27 cellular contexts compared by ENCODE assay signal in the genomic region with DNA sequence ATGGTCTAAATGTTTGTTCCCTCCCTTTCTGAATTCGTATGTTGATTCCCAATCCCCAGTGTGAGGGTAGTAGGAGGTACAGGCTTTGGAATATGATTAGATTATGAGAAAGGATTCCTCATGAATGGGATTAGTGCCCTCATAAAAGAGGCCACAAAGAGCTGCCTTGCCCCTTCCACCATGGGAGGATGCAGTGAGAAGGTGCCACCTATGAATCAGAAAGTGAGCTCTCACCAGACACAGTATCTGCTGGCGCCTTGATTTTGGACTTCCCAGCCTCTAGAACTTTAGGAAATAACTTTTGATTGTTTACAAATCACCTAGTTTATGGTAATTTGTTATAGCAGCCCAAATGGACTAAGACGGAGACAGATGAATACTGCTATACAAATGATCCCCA. TPM values are rescaled to one million over a fixed set of nuclear protein-coding genes. Genes with fewer than 3 reads are reported as not detected.
DNase-seq lines count a peak whose midpoint lies in the region; ATAC-seq, FAIRE-seq and TF ChIP-seq lines count a peak whose summit lies in the region.
"Had no signal": no experiment of that assay in that cellular context is flagged by ENCODE, and none has a peak within 500 bp of the region (broad histone marks: within the 10 kb centered on the region; RNA-seq: fewer than 3 reads in every experiment).

No MANE protein-coding gene starts in this region.

- H3K27ac ChIP-seq in HepG2 (ENCODE audit: extremely low read length, insufficient read depth, low read length): no peak overlapping the region
- H3K27ac ChIP-seq in right lobe of liver: no peak overlapping the region
- no peak overlapping the region for H3K27ac ChIP-seq in keratinocyte (ENCODE audit: control insufficient read depth, insufficient read depth, low read length)
- H3K27ac ChIP-seq in CD4-positive, alpha-beta T cell (ENCODE audit: low read depth, low read length): no peak overlapping the region
- H3K27ac ChIP-seq: BLaER1 treated with 17β-estradiol and CSF1 and Interleukin-3, amounts not matched to agents 10 nM and 100 nM; SJSA1 had no signal

- dilution Hi-C loops in keratinocyte (cut with MboI; ENCODE audit: extremely low pct_ligation_motif_present, low sequenced_read_pairs): no loop called here

- no peaks in the 10 kb centered on the region for H3K9me1 ChIP-seq in keratinocyte (ENCODE audit: control insufficient read depth, extremely low read depth, insufficient read depth, low read length)

- H3K27me3 Mint-ChIP-seq in activated naive CD4-positive, alpha-beta T cell treated with anti-CD3 and anti-CD28 coated beads, Interleukin-2, amount 10 ng/mL, durations not matched to agents 7 days and 5 days: peaks cover 6% of the 10 kb centered on the region
- H3K27me3 Mint-ChIP-seq in CD4-positive, alpha-beta T cell: no peaks in the 10 kb centered on the region
- H3K27me3 Mint-ChIP-seq in chondrocyte (ENCODE audit: low read depth): no peaks in the 10 kb centered on the region
- H3K27me3 Mint-ChIP-seq: CD4-positive, alpha-beta memory T cell had no signal

- no peak for TF ChIP-seq EP300 in HepG2 (IDR thresholded peaks at IDR 0.05; ENCODE audit: low read depth in 2 of 2, low read length in 2 of 2)
- no peak for TF ChIP-seq EP300 in HepG2 (CRISPR knock-in tag; IDR thresholded peaks at IDR 0.05; ENCODE audit: borderline replicate concordance)

- no peak for FAIRE-seq in HepG2 (lab: Jason Lieb, UNC)
- FAIRE-seq in keratinocyte (lab: Jason Lieb, UNC): peak; percentile 46
- no peak for FAIRE-seq in GM12892 (lab: Jason Lieb, UNC)

- no peak overlapping the region for H2AFZ ChIP-seq in HepG2 (ENCODE audit: low read length)
- H2AFZ ChIP-seq in keratinocyte (ENCODE audit: control insufficient read depth, low read length): no peak overlapping the region

- TF ChIP-seq POLR2A in HepG2 (IDR thresholded peaks at IDR 0.05; ENCODE audit: insufficient read depth in 1 of 2, low read depth in 2 of 2, low read length in 2 of 2) (no peak), right lobe of liver (IDR thresholded peaks at IDR 0.05) (no peak), GM12892 (IDR thresholded peaks at IDR 0.05; ENCODE audit: low read depth, low read length) (no peak)

- in situ Hi-C loops in HepG2 (cut with HindIII; ENCODE audit: extremely low pct_ligation_motif_present, low pct_unique_long_range_greater_than_20kb): no loop called here

- BruUV-seq in HepG2 (replicated peaks; lab: Mats Ljungman, UMichigan): no TSS peak

- H3K4me1 ChIP-seq in HepG2 (ENCODE audit: insufficient read depth, low read length) (peaks cover 20% of the 10 kb centered on the region), right lobe of liver (peaks cover 0 to 6% (median 1%) of the 10 kb centered on the region in 4 donors), keratinocyte (ENCODE audit: control insufficient read depth, extremely low read depth, insufficient read depth, low read length) (peaks cover 26% of the 10 kb centered on the region)
- H3K4me1 ChIP-seq: SJSA1 had no signal

- H3K36me3 ChIP-seq in HepG2 (replicated peaks in 1 of 2; ENCODE audit: control insufficient read depth in 1 of 2, insufficient read depth in 2 of 2, low read length in 2 of 2) (no peaks in the 10 kb centered on the region), right lobe of liver (no peaks in the 10 kb centered on the region), keratinocyte (ENCODE audit: control insufficient read depth in 2 of 2, extremely low read depth in 1 of 2, insufficient read depth in 2 of 2, low read length in 2 of 2) (peaks cover 0 to 4% of the 10 kb centered on the region in 2 experiments)
- H3K36me3 ChIP-seq: SJSA1 had no signal

- H3K4me3 Mint-ChIP-seq in activated naive CD4-positive, alpha-beta T cell treated with anti-CD3 and anti-CD28 coated beads, Interleukin-2, amount 10 ng/mL, durations not matched to agents 7 days and 5 days: no peak overlapping the region
- no peak overlapping the region for H3K4me3 Mint-ChIP-seq in CD4-positive, alpha-beta T cell
- no peak overlapping the region for H3K4me3 Mint-ChIP-seq in chondrocyte (ENCODE audit: unreplicated experiment)
- H3K4me3 Mint-ChIP-seq: CD4-positive, alpha-beta memory T cell had no signal

- CTCF ChIA-PET in HepG2 (lab: Yijun Ruan, JAX; ENCODE audit: low intra/inter-chr PET ratio, low total read pairs): no interaction called here
- CTCF ChIA-PET in activated naive CD4-positive, alpha-beta T cell treated with anti-CD3 and anti-CD28 coated beads, Interleukin-2, amount 10 ng/mL, durations not matched to agents 7 days and 5 days (lab: Charles Lee): interaction anchor here (0.7 kb wide), 1 partner anchor 75 kb away, joined by 3 read pairs; no protein-coding TSS in a partner anchor
- CTCF ChIA-PET in CD4-positive, alpha-beta T cell (lab: Charles Lee): interaction anchor here (1.1 kb wide), 1 partner anchor 17 kb away, joined by 3 read pairs; no protein-coding TSS in a partner anchor

- peaks cover 0 to 3% of the 10 kb centered on the region in 2 experiments; a peak in 1 of 5 replicates for H3K27me3 ChIP-seq in HepG2 (ENCODE audit: control insufficient read depth in 1 of 2, insufficient read depth in 2 of 2, low read length in 2 of 2)
- no peaks in the 10 kb centered on the region for H3K27me3 ChIP-seq in right lobe of liver
- H3K27me3 ChIP-seq in keratinocyte (ENCODE audit: control insufficient read depth, extremely low read depth, insufficient read depth, low read length): no peaks in the 10 kb centered on the region
- no peaks in the 10 kb centered on the region for H3K27me3 ChIP-seq in CD4-positive, alpha-beta T cell (ENCODE audit: control insufficient read depth, insufficient read depth, low read length)
- H3K27me3 ChIP-seq: SJSA1 had no signal

- no peaks in the 10 kb centered on the region for H3K9me3 Mint-ChIP-seq in activated naive CD4-positive, alpha-beta T cell treated with anti-CD3 and anti-CD28 coated beads, Interleukin-2, amount 10 ng/mL, durations not matched to agents 7 days and 5 days
- H3K9me3 Mint-ChIP-seq in CD4-positive, alpha-beta T cell: no peaks in the 10 kb centered on the region
- peaks cover 2% of the 10 kb centered on the region for H3K9me3 Mint-ChIP-seq in chondrocyte (ENCODE audit: low read depth)
- H3K9me3 Mint-ChIP-seq: CD4-positive, alpha-beta memory T cell had no signal

- POLR2A ChIA-PET in HepG2 (lab: Yijun Ruan, JAX): no interaction called here
- POLR2A ChIA-PET in CD4-positive, alpha-beta T cell (lab: Charles Lee): interaction anchor here (1.4 kb wide), 1 partner anchor 25 kb away, joined by 3 read pairs; a partner anchor contains a TSS

- H3K4me2 ChIP-seq in HepG2 (ENCODE audit: low read depth, low read length) (no peak overlapping the region), keratinocyte (ENCODE audit: control insufficient read depth, extremely low read depth, insufficient read depth, low read depth, low read length) (no peak overlapping the region)

- H3K9me3 ChIP-seq in HepG2 (ENCODE audit: low read length) (no peaks in the 10 kb centered on the region), right lobe of liver (no peaks in the 10 kb centered on the region), keratinocyte (ENCODE audit: control insufficient read depth, low read depth, low read length) (no peaks in the 10 kb centered on the region)
- H3K9me3 ChIP-seq in CD4-positive, alpha-beta T cell (ENCODE audit: control insufficient read depth, low read length): no peaks in the 10 kb centered on the region
- H3K9me3 ChIP-seq: Caco-2, SJSA1 had no signal

- H3K36me3 Mint-ChIP-seq in activated naive CD4-positive, alpha-beta T cell treated with anti-CD3 and anti-CD28 coated beads, Interleukin-2, amount 10 ng/mL, durations not matched to agents 7 days and 5 days: no peaks in the 10 kb centered on the region
- H3K36me3 Mint-ChIP-seq in CD4-positive, alpha-beta T cell (ENCODE audit: low read depth): peaks cover 7% of the 10 kb centered on the region
- H3K36me3 Mint-ChIP-seq in chondrocyte (ENCODE audit: low read depth): peaks cover 9% of the 10 kb centered on the region

- H3K4me1 Mint-ChIP-seq in activated naive CD4-positive, alpha-beta T cell treated with anti-CD3 and anti-CD28 coated beads, Interleukin-2, amount 10 ng/mL, durations not matched to agents 7 days and 5 days: peaks cover 25% of the 10 kb centered on the region
- peaks cover 25% of the 10 kb centered on the region for H3K4me1 Mint-ChIP-seq in CD4-positive, alpha-beta T cell (ENCODE audit: low read depth)
- peaks cover 48% of the 10 kb centered on the region for H3K4me1 Mint-ChIP-seq in chondrocyte (ENCODE audit: low read depth)

- no peak for ATAC-seq in HepG2
- no peak for ATAC-seq in right lobe of liver
- ATAC-seq in CD4-positive, alpha-beta T cell (ENCODE audit: poor library complexity): no peak

- H3K27ac Mint-ChIP-seq in activated naive CD4-positive, alpha-beta T cell treated with anti-CD3 and anti-CD28 coated beads, Interleukin-2, amount 10 ng/mL, durations not matched to agents 7 days and 5 days: no peak overlapping the region
- no peak overlapping the region for H3K27ac Mint-ChIP-seq in CD4-positive, alpha-beta T cell
- H3K27ac Mint-ChIP-seq in chondrocyte (ENCODE audit: unreplicated experiment): no peak overlapping the region

- H3K79me2 ChIP-seq in HepG2 (ENCODE audit: insufficient read depth, low read length) (no peaks in the 10 kb centered on the region), keratinocyte (ENCODE audit: control insufficient read depth, insufficient read depth, low read length) (peaks cover 65% of the 10 kb centered on the region)

- H4K20me1 ChIP-seq in HepG2 (ENCODE audit: insufficient read depth, low read length) (no peaks in the 10 kb centered on the region), keratinocyte (ENCODE audit: control insufficient read depth, extremely low read depth, insufficient read depth, low read length) (no peaks in the 10 kb centered on the region)
- H4K20me1 ChIP-seq: BLaER1 treated with 17β-estradiol and CSF1 and Interleukin-3, amounts not matched to agents 10 nM and 100 nM had no signal

- H3K9ac ChIP-seq in HepG2 (ENCODE audit: insufficient read depth, low read depth, low read length) (no peak overlapping the region), keratinocyte (ENCODE audit: control insufficient read depth, extremely low read depth, insufficient read depth, low read length) (no peak overlapping the region)
- H3K9ac ChIP-seq: BLaER1 treated with 17β-estradiol and CSF1 and Interleukin-3, amounts not matched to agents 10 nM and 100 nM had no signal

- no peak for DNase-seq in HepG2 (ENCODE audit: low spot score)
- DNase-seq in right lobe of liver: no peak
- peak; percentile 20 for DNase-seq in M059J (ENCODE audit: low read depth)
- DNase-seq in keratinocyte (ENCODE audit: low read depth, low spot score): no peak
- no peak for DNase-seq in GM12892 (ENCODE audit: insufficient read length)
- DNase-seq in activated naive CD4-positive, alpha-beta T cell treated with anti-CD3 and anti-CD28 coated beads, Interleukin-2, amount 10 ng/mL, durations not matched to agents 7 days and 5 days: no peak
- DNase-seq in CD4-positive, alpha-beta T cell: no peak
- DNase-seq in chondrocyte (ENCODE audit: low spot score): no peak
- DNase-seq: 8988T; Caco-2; CD4-positive, alpha-beta memory T cell; DMS 273 treated with DMSO at 0.1 percent for 48 hours; DMS79; GOT3; HCEC 1CT; IMR-90; KG1; NCI-H1048; NCI-H1417; NCI-H1694; NCI-H2029 treated with DMSO at 0.1 percent for 48 hours; NCI-H446 treated with DMSO at 0.1 percent for 48 hours; NCI-H526; Right ventricle myocardium superior; RPMI8226 had no signal

- no peak for TF ChIP-seq CTCF in HepG2 (CRISPR knock-in tag; IDR thresholded peaks at IDR 0.05)
- no peak for TF ChIP-seq CTCF in right lobe of liver (IDR thresholded peaks at IDR 0.05)
- no peak for TF ChIP-seq CTCF in keratinocyte (optimal IDR thresholded peaks at IDR 0.05 in 1 of 3, IDR thresholded peaks at IDR 0.05 in 1 of 3, conservative IDR thresholded peaks at IDR 0.05 in 1 of 3; ENCODE audit: extremely low read depth in 1 of 3, insufficient read depth in 2 of 3, low read length in 3 of 3)
- TF ChIP-seq CTCF in CD4-positive, alpha-beta T cell (IDR thresholded peaks at IDR 0.05): no peak
- no peak for TF ChIP-seq CTCF in chondrocyte (IDR thresholded peaks at IDR 0.05)

- TF ChIP-seq RAD21 in HepG2 (CRISPR knock-in tag; IDR thresholded peaks at IDR 0.05): no peak

- intact Hi-C loops in HepG2 (cut with micrococcal nuclease; ENCODE audit: unreplicated experiment) (no loop called here), right lobe of liver (cut with DNase I) (no loop called here)
- intact Hi-C loops in CD4-positive, alpha-beta T cell (cut with DNase I, micrococcal nuclease): loop anchor here in 1 of 2 experiments (10.0 kb wide), 1 partner anchor 76 kb away; no protein-coding TSS in a partner anchor

- WGBS in HepG2 (ENCODE audit: low lambda C conversion rate): 34% methylated on average over 3 of the region's 3 CpGs
- 46% methylated on average over 3 of the region's 3 CpGs for WGBS in right lobe of liver (ENCODE audit: insufficient coverage, low coverage, low lambda C conversion rate, missing lambda C conversion rate)

- H3K4me3 ChIP-seq in HepG2 (replicated peaks in 1 of 3; ENCODE audit: insufficient read depth in 1 of 3, low read depth in 2 of 3, low read length in 3 of 3) (no peak overlapping the region), right lobe of liver (no peak overlapping the region), keratinocyte (ENCODE audit: control insufficient read depth in 2 of 3, extremely low read depth in 1 of 3, insufficient read depth in 2 of 3, low read depth in 1 of 3, low read length in 3 of 3) (no peak overlapping the region)
- H3K4me3 ChIP-seq: BLaER1 treated with 17β-estradiol and CSF1 and Interleukin-3, amounts not matched to agents 10 nM and 100 nM; SJSA1 had no signal

RNA-seq across cellular contexts. Expression of a gene that starts 3.6 kb away (rescaled TPM):
- total RNA-seq in HepG2 (2016; rRNA removed; fragmentation: Illumina TruSeq; extraction: Trizol) (5.2 and 9.8 TPM in 2 replicates), right lobe of liver (10 to 100 TPM in 2 of 6 experiments, 1 to 10 TPM in 4; 5.1 to 14.0 (median 8.5) TPM), chondrocyte (48.1 to 89.6 TPM (median 49.0 TPM) in 3 replicates)
- 0.97 and 1.0 TPM in 2 replicates for total RNA-seq in HepG2 (2016; cell fraction: cytosol; rRNA removed; fragmentation: Illumina TruSeq; extraction: Trizol; ENCODE audit: low read depth)
- 5.4 and 8.4 TPM in 2 replicates for total RNA-seq in HepG2 (2016; cell fraction: insoluble cytoplasmic fraction; rRNA removed; fragmentation: Illumina TruSeq; extraction: Trizol)
- 1.8 and 2.2 TPM in 2 replicates for total RNA-seq in HepG2 (2016; cell fraction: membrane; rRNA removed; fragmentation: Illumina TruSeq; extraction: Trizol)
- 15.8 and 16.4 TPM in 2 replicates for total RNA-seq in HepG2 (2016; cell fraction: nucleus; rRNA removed; fragmentation: Illumina TruSeq; extraction: Trizol)
- polyA plus RNA-seq in HepG2 (2011; rRNA removed) (2.2 and 3.4 TPM in 2 replicates), keratinocyte (51.2 to 116 TPM (median 97.3 TPM) in 3 replicates)
- polyA plus RNA-seq in HepG2 (2011; cell fraction: cytosol; rRNA removed): 1.2 and 3.3 TPM in 2 replicates
- 2.2 and 2.6 TPM in 2 replicates for polyA plus RNA-seq in HepG2 (2011; cell fraction: nucleus; rRNA removed)
- 0.78 and 1.7 TPM in 2 replicates for polyA plus RNA-seq in HepG2 (2012)
- polyA plus RNA-seq in HepG2 (2016; cell fraction: cytosol; fragmentation: Illumina TruSeq; extraction: Trizol; ENCODE audit: low read depth): 0.28 and 0.29 TPM in 2 replicates
- 3.1 and 4.5 TPM in 2 replicates for polyA plus RNA-seq in HepG2 (2016; cell fraction: insoluble cytoplasmic fraction; fragmentation: Illumina TruSeq; extraction: Trizol; ENCODE audit: low read depth)
- polyA plus RNA-seq in HepG2 (2016; cell fraction: membrane; fragmentation: Illumina TruSeq; extraction: Trizol; ENCODE audit: low read depth): 0.54 and 1.1 TPM in 2 replicates
- 10.4 and 11.5 TPM in 2 replicates for polyA plus RNA-seq in HepG2 (2016; cell fraction: nucleus; fragmentation: Illumina TruSeq; extraction: Trizol; ENCODE audit: insufficient read depth, low read depth)
- polyA minus RNA-seq in HepG2 (2011; rRNA and poly(A)+ RNA removed; ENCODE audit: low replicate concordance): 15.9 and 46.4 TPM in 2 replicates
- 3.1 and 3.3 TPM in 2 replicates for polyA minus RNA-seq in HepG2 (2011; cell fraction: cytosol; rRNA and poly(A)+ RNA removed)
- 9.0 and 10.7 TPM in 2 replicates for polyA minus RNA-seq in HepG2 (2011; cell fraction: nucleus; rRNA and poly(A)+ RNA removed)
- 26.4 and 44.5 TPM in 2 replicates for total RNA-seq in M059J (2014; rRNA removed; shearing (Covaris generic))
- 24.5 TPM for polyA plus RNA-seq in keratinocyte (2011; ENCODE audit: low read depth)
- polyA plus RNA-seq in keratinocyte (2011; cell fraction: cytosol; rRNA removed): 14.4 and 34.5 TPM in 2 replicates
- polyA plus RNA-seq in keratinocyte (2011; cell fraction: nucleus; rRNA removed): 136 and 160 TPM in 2 replicates
- 25.1 and 46.8 TPM in 2 replicates for polyA plus RNA-seq in keratinocyte (2012; ENCODE audit: low replicate concordance)
- 274 to 455 TPM (median 398 TPM) in 3 replicates for polyA minus RNA-seq in keratinocyte
- 33.2 TPM for polyA minus RNA-seq in keratinocyte (2011; cell fraction: cytosol; rRNA and poly(A)+ RNA removed)
- 171 and 369 TPM in 2 replicates for polyA minus RNA-seq in keratinocyte (2011; cell fraction: nucleus; rRNA and poly(A)+ RNA removed)
- 11.8 TPM for polyA plus RNA-seq in GM12892 (2012; ENCODE audit: missing spikeins)
- total RNA-seq in CD4-positive, alpha-beta T cell: 1 to 10 TPM; 1.1 to 1.7 TPM

RNA-seq across cellular contexts. Expression of a gene that starts 25.2 kb away (rescaled TPM):
- 20.3 and 32.7 TPM in 2 replicates for total RNA-seq in HepG2 (2016; rRNA removed; fragmentation: Illumina TruSeq; extraction: Trizol)
- total RNA-seq in HepG2 (2016; cell fraction: cytosol; rRNA removed; fragmentation: Illumina TruSeq; extraction: Trizol; ENCODE audit: low read depth): 6.5 and 6.6 TPM in 2 replicates
- total RNA-seq in HepG2 (2016; cell fraction: insoluble cytoplasmic fraction; rRNA removed; fragmentation: Illumina TruSeq; extraction: Trizol): 20.6 and 32.7 TPM in 2 replicates
- 12.0 and 12.7 TPM in 2 replicates for total RNA-seq in HepG2 (2016; cell fraction: membrane; rRNA removed; fragmentation: Illumina TruSeq; extraction: Trizol)
- total RNA-seq in HepG2 (2016; cell fraction: nucleus; rRNA removed; fragmentation: Illumina TruSeq; extraction: Trizol): 8.3 and 10.5 TPM in 2 replicates
- 5.1 and 7.1 TPM in 2 replicates for polyA plus RNA-seq in HepG2 (2011; rRNA removed)
- 1.8 and 3.1 TPM in 2 replicates for polyA plus RNA-seq in HepG2 (2011; cell fraction: cytosol; rRNA removed)
- 0.88 and 2.4 TPM in 2 replicates for polyA plus RNA-seq in HepG2 (2011; cell fraction: nucleus; rRNA removed)
- 7.7 and 7.8 TPM in 2 replicates for polyA plus RNA-seq in HepG2 (2012)
- polyA plus RNA-seq in HepG2 (2016; cell fraction: cytosol; fragmentation: Illumina TruSeq; extraction: Trizol; ENCODE audit: low read depth): 8.2 and 8.5 TPM in 2 replicates
- 32.4 and 37.3 TPM in 2 replicates for polyA plus RNA-seq in HepG2 (2016; cell fraction: insoluble cytoplasmic fraction; fragmentation: Illumina TruSeq; extraction: Trizol; ENCODE audit: low read depth)
- 12.5 and 13.7 TPM in 2 replicates for polyA plus RNA-seq in HepG2 (2016; cell fraction: membrane; fragmentation: Illumina TruSeq; extraction: Trizol; ENCODE audit: low read depth)
- polyA plus RNA-seq in HepG2 (2016; cell fraction: nucleus; fragmentation: Illumina TruSeq; extraction: Trizol; ENCODE audit: insufficient read depth, low read depth): 15.2 and 15.6 TPM in 2 replicates
- 0.16 and 1.5 TPM in 2 replicates for polyA minus RNA-seq in HepG2 (2011; rRNA and poly(A)+ RNA removed; ENCODE audit: low replicate concordance)
- 2.8 and 3.3 TPM in 2 replicates for polyA minus RNA-seq in HepG2 (2011; cell fraction: cytosol; rRNA and poly(A)+ RNA removed)
- polyA minus RNA-seq in HepG2 (2011; cell fraction: nucleus; rRNA and poly(A)+ RNA removed): 4.5 and 6.3 TPM in 2 replicates
- 1 to 10 TPM; 4.5 to 9.2 (median 7.0) TPM for total RNA-seq in right lobe of liver
- 44.7 and 49.6 TPM in 2 replicates for total RNA-seq in M059J (2014; rRNA removed; shearing (Covaris generic))
- polyA plus RNA-seq in keratinocyte: 19.0 to 38.6 TPM (median 20.5 TPM) in 3 replicates
- 7.6 TPM for polyA plus RNA-seq in keratinocyte (2011; ENCODE audit: low read depth)
- polyA plus RNA-seq in keratinocyte (2011; cell fraction: cytosol; rRNA removed): 18.2 and 36.4 TPM in 2 replicates
- 6.9 and 13.2 TPM in 2 replicates for polyA plus RNA-seq in keratinocyte (2011; cell fraction: nucleus; rRNA removed)
- 17.2 and 24.5 TPM in 2 replicates for polyA plus RNA-seq in keratinocyte (2012; ENCODE audit: low replicate concordance)
- 2.5 to 8.8 TPM in 2 of 3 replicates, not detected in the other for polyA minus RNA-seq in keratinocyte
- 7.1 TPM for polyA minus RNA-seq in keratinocyte (2011; cell fraction: cytosol; rRNA and poly(A)+ RNA removed)
- polyA minus RNA-seq in keratinocyte (2011; cell fraction: nucleus; rRNA and poly(A)+ RNA removed): 2.8 and 3.2 TPM in 2 replicates
- 41.4 TPM for polyA plus RNA-seq in GM12892 (2012; ENCODE audit: missing spikeins)
- 1 to 10 TPM; 4.4 to 5.4 TPM for total RNA-seq in CD4-positive, alpha-beta T cell
- total RNA-seq in chondrocyte: 15.7 to 23.7 TPM (median 18.7 TPM) in 3 replicates
